Comparison of ENCODE assay signal across 8 cellular contexts in genomic region chr3:10248184-10248983, GRCh38. TPM values are rescaled to one million over a fixed set of nuclear protein-coding genes. Genes with fewer than 3 reads are reported as not detected.
DNase-seq lines count a peak whose midpoint lies in the region; ATAC-seq and TF ChIP-seq lines count a peak whose summit lies in the region.

Gene TATDN2 (plus strand): TSS chr3:10248459. CDS start chr3:10249201, 742 bp downstream.

- H3K4me1 ChIP-seq in hepatocyte (ENCODE audit: insufficient read depth) (peaks cover 9% of the 10 kb centered on the region), aorta (ENCODE audit: control insufficient read depth in 1 of 2, insufficient read depth in 2 of 2, low read length in 2 of 2) (no peaks in the 10 kb centered on the region)

- H3K79me2 ChIP-seq in hepatocyte: peaks cover 41% of the 10 kb centered on the region

- H3K36me3 ChIP-seq in hepatocyte (replicated peaks; ENCODE audit: insufficient read depth, low read depth) (no peaks in the 10 kb centered on the region), aorta (ENCODE audit: control insufficient read depth in 1 of 2, insufficient read depth in 2 of 2, low read length in 1 of 2) (peaks cover 0 to 2% of the 10 kb centered on the region in 2 donors)

- H3K9me2 ChIP-seq in hepatocyte (replicated peaks; ENCODE audit: insufficient read depth): no peaks in the 10 kb centered on the region

- H4K20me1 ChIP-seq in hepatocyte (ENCODE audit: insufficient read depth, poor library complexity, severe bottlenecking): peaks cover 13% of the 10 kb centered on the region

- H2AFZ ChIP-seq in hepatocyte: peak within 1 kb of the TSS; percentile 86

- peak within 1 kb of the TSS; percentile 57 for H3K4me3 ChIP-seq in astrocyte of the cerebellum (ENCODE audit: low read depth, low read length)
- peak within 1 kb of the TSS; percentile 71 for H3K4me3 ChIP-seq in hepatocyte
- peak within 1 kb of the TSS; percentile 58 to 84 for H3K4me3 ChIP-seq in aorta (ENCODE audit: low read length in 2 of 2)

- H3K27me3 ChIP-seq in hepatocyte: no peaks in the 10 kb centered on the region
- H3K27me3 ChIP-seq in aorta (ENCODE audit: control insufficient read depth in 1 of 2, insufficient read depth in 2 of 2, low read length in 1 of 2): no peaks in the 10 kb centered on the region

- TF ChIP-seq CTCF in astrocyte of the cerebellum (IDR thresholded peaks at IDR 0.05; ENCODE audit: low read depth, low read length, missing control alignments) (no peak), hepatocyte (IDR thresholded peaks at IDR 0.05; ENCODE audit: poor library complexity) (no peak)

- WGBS in hepatocyte (ENCODE audit: low lambda C conversion rate, missing lambda C conversion rate): under 1% methylated on average over 71 of the region's 80 CpGs
- 0 to 1% methylated on average over 66 to 80 of the region's 80 CpGs for WGBS in aorta, 2 donors

- in situ Hi-C loops in astrocyte of the cerebellum (cut with HindIII; ENCODE audit: low sequenced_read_pairs): loop anchor here (5.0 to 10.0 kb wide), 2 partner anchors 86 to 194 kb away; partner anchors contain the start of gene IRAK2

- ATAC-seq in GM18517 (IDR thresholded peaks at IDR 0.05; ENCODE audit: unreplicated experiment): peak; percentile 92
- peak; percentile 97 for ATAC-seq in HG03039 (IDR thresholded peaks at IDR 0.05; ENCODE audit: unreplicated experiment)
- ATAC-seq in aorta (ENCODE audit: low FRiP score): peak; percentile 98

- H3K9me3 ChIP-seq in hepatocyte (ENCODE audit: low read depth) (no peaks in the 10 kb centered on the region), aorta (ENCODE audit: control insufficient read depth, low read length) (peaks cover 2% of the 10 kb centered on the region)

- H3K27ac ChIP-seq in hepatocyte (peak within 1 kb of the TSS; percentile 82), aorta (ENCODE audit: low read depth in 1 of 2, low read length in 2 of 2) (peak within 1 kb of the TSS; percentile 31 to 74)

- intact Hi-C loops in aorta (cut with DNase I): no loop called here

- H3K4me2 ChIP-seq in hepatocyte: peak within 1 kb of the TSS; percentile 98

- DNase-seq in NCI-H2081 (lab: John Stamatoyannopoulos, UW) (peak; percentile 77 to 89), T-helper 9 cell (peak; percentile 84), astrocyte of the cerebellum (ENCODE audit: low read depth) (peak; percentile 87), hepatocyte (ENCODE audit: low spot score) (peak; percentile 96), renal cortical epithelial cell (ENCODE audit: low read depth) (peak; percentile 89), aorta (peak; percentile 98)

RNA-seq across cellular contexts. Expression of gene TATDN2, which starts in this region (rescaled TPM):
- 22.6 and 24.5 TPM in 2 replicates for total RNA-seq in hepatocyte
- polyA plus RNA-seq in hepatocyte: 6.5 and 9.3 TPM in 2 replicates
- 12.2 and 18.8 TPM in 2 replicates for total RNA-seq in renal cortical epithelial cell
- 10 to 100 TPM; 30.8 to 36.3 TPM for total RNA-seq in aorta
- polyA plus RNA-seq in aorta: 10 to 100 TPM; 14.0 to 14.4 TPM

Comparison
In these comparisons a context has a peak if more than half of its experiments do, and no peak if none do; other contexts are left out.
1. Peak in every context shown above with its lines: DNase-seq, ATAC-seq, H3K4me3 ChIP-seq and H3K27ac ChIP-seq.